ENCODE assay signal across 8 cellular contexts in the genomic region with DNA sequence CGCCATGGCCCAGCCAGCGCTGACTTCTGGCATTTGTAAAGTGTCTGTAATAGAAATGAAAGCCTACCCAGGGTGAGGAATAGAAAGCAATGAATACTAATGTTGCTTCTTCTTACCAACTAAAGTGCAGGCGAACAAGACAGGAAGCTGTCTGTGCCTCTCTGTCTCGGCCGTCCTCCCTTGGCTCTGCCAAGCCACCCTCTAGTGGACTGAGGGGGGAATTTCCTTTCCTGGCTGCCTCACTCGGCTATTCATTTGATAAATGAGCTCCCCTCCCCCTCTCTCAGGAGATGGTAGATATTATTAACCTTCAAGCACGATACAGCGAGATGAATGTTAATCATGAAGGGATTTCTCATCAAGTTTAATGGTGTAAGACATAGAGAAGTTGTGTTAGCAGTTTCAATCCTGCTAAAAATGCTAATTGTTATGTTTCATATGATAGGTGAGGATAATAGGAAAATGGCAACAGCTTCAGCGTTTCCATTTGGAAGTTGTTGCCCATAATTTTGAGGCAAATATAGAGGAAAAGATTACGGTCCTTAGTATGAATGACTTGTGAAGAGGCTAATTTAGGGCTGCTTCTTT.
DNase-seq lines count a peak whose midpoint lies in the region; ATAC-seq and TF ChIP-seq lines count a peak whose summit lies in the region.

No MANE protein-coding gene starts in this region.

- no peaks in the 10 kb centered on the region for H3K9me3 Mint-ChIP-seq in activated naive CD8-positive, alpha-beta T cell treated with anti-CD3 and anti-CD28 coated beads for 36 hours

- no peak overlapping the region for H3K4me3 Mint-ChIP-seq in activated naive CD8-positive, alpha-beta T cell treated with anti-CD3 and anti-CD28 coated beads for 36 hours

- no peaks in the 10 kb centered on the region for H3K36me3 ChIP-seq in left ventricle myocardium inferior

- no peak overlapping the region for H3K4me3 ChIP-seq in left ventricle myocardium inferior

- peaks cover 5% of the 10 kb centered on the region for H3K4me1 ChIP-seq in left ventricle myocardium inferior

- DNase-seq in COLO829 (ENCODE audit: low spot score): peak; percentile 74
- peak; percentile 71 for DNase-seq in NCI-H510A (lab: John Stamatoyannopoulos, UW)
- peak; percentile 46 for DNase-seq in activated naive CD8-positive, alpha-beta T cell treated with anti-CD3 and anti-CD28 coated beads for 36 hours
- DNase-seq in left ventricle myocardium inferior: peak; percentile 25
- peak; percentile 68 for DNase-seq in retina

- peaks cover 64% of the 10 kb centered on the region for H3K27me3 ChIP-seq in left ventricle myocardium inferior (ENCODE audit: low read depth)

- H3K36me3 Mint-ChIP-seq in activated naive CD8-positive, alpha-beta T cell treated with anti-CD3 and anti-CD28 coated beads for 36 hours: no peaks in the 10 kb centered on the region

- no peak overlapping the region for H3K27ac ChIP-seq in left ventricle myocardium inferior (replicated peaks)

- no peaks in the 10 kb centered on the region for H3K9me3 ChIP-seq in left ventricle myocardium inferior (replicated peaks)

- intact Hi-C loops in left ventricle myocardium inferior (cut with micrococcal nuclease): loop anchor here (5.0 to 10.0 kb wide), 3 partner anchors 161 to 512 kb away; no protein-coding TSS in a partner anchor

- peaks cover 22% of the 10 kb centered on the region for H3K4me1 Mint-ChIP-seq in activated naive CD8-positive, alpha-beta T cell treated with anti-CD3 and anti-CD28 coated beads for 36 hours

- ATAC-seq in GM19023 (IDR thresholded peaks at IDR 0.05; ENCODE audit: unreplicated experiment) (peak; percentile 82), HG03159 (IDR thresholded peaks at IDR 0.05; ENCODE audit: unreplicated experiment) (peak; percentile 75), HG02610 (IDR thresholded peaks at IDR 0.05; ENCODE audit: unreplicated experiment) (no peak)

- peak; percentile 78 for TF ChIP-seq CTCF in left ventricle myocardium inferior (IDR thresholded peaks at IDR 0.05; ENCODE audit: borderline replicate concordance)

- H3K27me3 Mint-ChIP-seq in activated naive CD8-positive, alpha-beta T cell treated with anti-CD3 and anti-CD28 coated beads for 36 hours: peaks cover 51% of the 10 kb centered on the region

- H3K27ac Mint-ChIP-seq in activated naive CD8-positive, alpha-beta T cell treated with anti-CD3 and anti-CD28 coated beads for 36 hours: no peak overlapping the region
